ENCODE assay signal across 28 cellular contexts in genomic region chr6:139194740-139195139, GRCh38. TPM values are rescaled to one million over a fixed set of nuclear protein-coding genes. Genes with fewer than 3 reads are reported as not detected.
DNase-seq lines count a peak whose midpoint lies in the region; ATAC-seq, FAIRE-seq and TF ChIP-seq lines count a peak whose summit lies in the region.
"Had no signal": no experiment of that assay in that cellular context is flagged by ENCODE, and none has a peak within 500 bp of the region (broad histone marks: within the 10 kb centered on the region; RNA-seq: fewer than 3 reads in every experiment).

No MANE protein-coding gene starts in this region.

- DNase-seq in NCI-H1105 treated with DMSO at 0.1 percent for 48 hours (lab: John Stamatoyannopoulos, UW) (peak; percentile 17), NCI-H1105 (lab: John Stamatoyannopoulos, UW) (no peak), bronchial epithelial cell (ENCODE audit: low read depth) (peak; percentile 83), SKM-1 (lab: John Stamatoyannopoulos, UW; ENCODE audit: unreplicated experiment) (no peak), Karpas-422 (no peak), psoas muscle (no peak)
- DNase-seq: Caco-2; CD4-positive, alpha-beta memory T cell; DMS 273 treated with DMSO at 0.1 percent for 48 hours; DMS79 treated with DMSO at 0.1 percent for 48 hours; IMR-90; NCI-H1417 treated with DMSO at 0.1 percent for 48 hours; NCI-H187 treated with DMSO at 0.1 percent for 48 hours; NCI-H2107; NCI-H226; NCI-H510A treated with DMSO at 0.1 percent for 48 hours; NCI-H748 treated with DMSO at 0.1 percent for 48 hours had no signal

- no peaks in the 10 kb centered on the region for H4K20me1 ChIP-seq in Karpas-422 (ENCODE audit: insufficient read depth, low read depth, low read length)
- H4K20me1 ChIP-seq: BLaER1 treated with 17β-estradiol and CSF1 and Interleukin-3, amounts not matched to agents 10 nM and 100 nM had no signal

- no peaks in the 10 kb centered on the region for H3K4me1 ChIP-seq in mesodermal cell (ENCODE audit: control insufficient read depth, insufficient read depth, low read length, poor library complexity, severe bottlenecking)
- H3K4me1 ChIP-seq in Karpas-422 (ENCODE audit: low read length), result no peaks in the 10 kb centered on the region
- no peaks in the 10 kb centered on the region for H3K4me1 ChIP-seq in psoas muscle
- H3K4me1 ChIP-seq: Caco-2, HAP-1, SJSA1 had no signal

- H3K9me3 ChIP-seq in mesodermal cell (ENCODE audit: control insufficient read depth, low read length), result no peaks in the 10 kb centered on the region
- H3K9me3 ChIP-seq in Karpas-422 (ENCODE audit: low read length), result no peaks in the 10 kb centered on the region
- no peaks in the 10 kb centered on the region for H3K9me3 ChIP-seq in psoas muscle
- H3K9me3 ChIP-seq: Caco-2, HAP-1, SJSA1 had no signal

- FAIRE-seq in bronchial epithelial cell (lab: Jason Lieb, UNC), result no peak
- FAIRE-seq: GM12892, HTR-8/SVneo had no signal

- 86 to 87% methylated on average over 3 of the region's 3 CpGs for WGBS in mesodermal cell (ENCODE audit: insufficient coverage in 2 of 2), 2 experiments
- 65 to 72% (median 70%) methylated on average over 3 of the region's 3 CpGs for WGBS in psoas muscle, 3 donors

- H2AFZ ChIP-seq in Karpas-422 (ENCODE audit: low read length), result no peak overlapping the region
- H2AFZ ChIP-seq: GM23338 had no signal

- H3K4me3 ChIP-seq in bronchial epithelial cell (ENCODE audit: low read depth, low read length) (no peak overlapping the region), mesodermal cell (ENCODE audit: extremely low read depth, insufficient read depth, low read length, poor library complexity, severe bottlenecking) (no peak overlapping the region), Karpas-422 (ENCODE audit: low read length) (no peak overlapping the region), psoas muscle (no peak overlapping the region)
- H3K4me3 ChIP-seq: BLaER1 treated with 17β-estradiol and CSF1 and Interleukin-3, amounts not matched to agents 10 nM and 100 nM; GM23338; HAP-1; SJSA1 had no signal

- ATAC-seq in psoas muscle (no peak), GM21526 (IDR thresholded peaks at IDR 0.05; ENCODE audit: low FRiP score, unreplicated experiment) (no peak)
- ATAC-seq: GM23338, Panc1 had no signal

- no peaks in the 10 kb centered on the region; the same call in 1 of the 2 replicates for H3K9me2 ChIP-seq in Karpas-422 (replicated peaks; ENCODE audit: insufficient read depth, low read length)

- H3K4me2 ChIP-seq in Karpas-422 (ENCODE audit: low read depth, low read length, poor library complexity, severe bottlenecking), result no peak overlapping the region
- H3K4me2 ChIP-seq: BLaER1 treated with 17β-estradiol and CSF1 and Interleukin-3, amounts not matched to agents 10 nM and 100 nM; GM23338; KMS-11 had no signal

- intact Hi-C loops in psoas muscle (cut with DNase I), result no loop called here

- no peak overlapping the region for H3K9ac ChIP-seq in Karpas-422 (ENCODE audit: low read length)
- H3K9ac ChIP-seq: BLaER1 treated with 17β-estradiol and CSF1 and Interleukin-3, amounts not matched to agents 10 nM and 100 nM; KMS-11 had no signal

- no peaks in the 10 kb centered on the region for H3K79me2 ChIP-seq in Karpas-422 (ENCODE audit: low read length)

- H3K27me3 ChIP-seq in bronchial epithelial cell (ENCODE audit: control insufficient read depth, insufficient read depth, low read length), result no peaks in the 10 kb centered on the region
- H3K27me3 ChIP-seq in Karpas-422 (ENCODE audit: low read length), result no peaks in the 10 kb centered on the region
- H3K27me3 ChIP-seq in psoas muscle (ENCODE audit: insufficient read depth in 3 of 3, low read length in 2 of 3), result no peaks in the 10 kb centered on the region
- H3K27me3 ChIP-seq: BLaER1 treated with 17β-estradiol and CSF1 and Interleukin-3, amounts not matched to agents 10 nM and 100 nM; SJSA1 had no signal

- no peaks in the 10 kb centered on the region for H3K36me3 ChIP-seq in bronchial epithelial cell (ENCODE audit: control insufficient read depth, insufficient read depth, low read length)
- no peaks in the 10 kb centered on the region for H3K36me3 ChIP-seq in mesodermal cell (ENCODE audit: control insufficient read depth, insufficient read depth, low read length)
- no peaks in the 10 kb centered on the region for H3K36me3 ChIP-seq in Karpas-422 (ENCODE audit: insufficient read depth, low read length)
- H3K36me3 ChIP-seq in psoas muscle (ENCODE audit: insufficient read depth in 1 of 2, low read depth in 1 of 2), result no peaks in the 10 kb centered on the region
- H3K36me3 ChIP-seq: BLaER1 treated with 17β-estradiol and CSF1 and Interleukin-3, amounts not matched to agents 10 nM and 100 nM; HAP-1; SJSA1 had no signal

- H3K27ac ChIP-seq in mesodermal cell (ENCODE audit: low read depth, low read length, severe bottlenecking) (peak overlapping the region; percentile 10), Karpas-422 (ENCODE audit: low read length) (no peak overlapping the region), psoas muscle (no peak overlapping the region)
- H3K27ac ChIP-seq: 22Rv1; BLaER1 treated with 17β-estradiol and CSF1 and Interleukin-3, amounts not matched to agents 10 nM and 100 nM; KMS-11; SJSA1 had no signal

- TF ChIP-seq CTCF in bronchial epithelial cell (IDR thresholded peaks at IDR 0.05; ENCODE audit: insufficient read depth, low read length, severe bottlenecking) (no peak), psoas muscle (IDR thresholded peaks at IDR 0.05) (no peak)

RNA-seq across cellular contexts. Expression of gene HECA, which starts 59.9 kb away (rescaled TPM):
- total RNA-seq in bronchial epithelial cell (23.8 and 25.5 TPM in 2 replicates), psoas muscle (10 to 100 TPM; 30.8 to 39.7 (median 33.8) TPM)
- polyA plus RNA-seq in mesodermal cell (2013, experiment 1 of 2), result 17.0 TPM
- 14.8 TPM for polyA plus RNA-seq in mesodermal cell (2013, experiment 2 of 2)
- 68.8 and 90.8 TPM in 2 replicates for total RNA-seq in Karpas-422 (2014; rRNA removed; shearing (Covaris generic); ENCODE audit: low replicate concordance)
- 10 to 100 TPM in 2 of 3 donors, 1 to 10 TPM in 1; 4.5 to 36.3 (median 16.0) TPM for polyA plus RNA-seq in psoas muscle

Comparison
In these comparisons a context has a peak if more than half of its experiments do, and no peak if none do; other contexts are left out.
1. DNase-seq: peak in NCI-H1105 treated with DMSO at 0.1 percent for 48 hours (single experiment) and bronchial epithelial cell (single experiment); none in NCI-H1105 (single experiment), SKM-1 (single experiment), Karpas-422 (single experiment) and psoas muscle (0 of 2).